ENCODE assay signal across 8 cellular contexts in the genomic region with DNA sequence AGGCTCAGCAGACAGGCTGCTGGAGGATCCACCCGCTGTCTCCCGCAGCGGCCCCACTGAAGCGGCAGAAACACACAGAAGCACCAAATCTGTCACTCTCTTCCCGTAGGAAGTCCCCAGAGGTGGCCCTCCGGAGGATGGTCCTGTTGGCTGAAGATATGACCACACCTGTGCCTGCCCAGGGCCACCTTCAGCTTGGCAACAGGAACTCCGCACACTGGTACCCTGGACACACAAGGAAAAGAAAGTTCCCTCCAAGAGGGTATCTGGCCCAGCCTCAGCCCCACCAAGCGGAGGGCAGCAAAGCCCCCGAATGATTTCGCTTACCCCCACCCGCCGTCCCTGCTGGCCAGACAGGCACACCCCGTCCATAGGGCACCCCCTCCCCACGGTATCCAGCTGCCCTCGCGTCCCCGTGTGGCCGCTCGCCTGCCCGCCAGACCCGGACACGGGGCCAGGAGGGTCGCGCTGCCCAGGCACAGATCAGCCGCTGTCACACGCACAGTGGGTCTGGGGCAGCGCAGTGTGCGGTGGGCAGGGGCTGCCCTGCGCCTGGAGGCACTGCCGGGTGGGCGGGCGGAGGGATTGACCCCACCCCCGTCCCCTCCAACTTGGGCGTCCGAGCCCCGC. TPM values are rescaled to one million over a fixed set of nuclear protein-coding genes. Genes with fewer than 3 reads are reported as not detected.
DNase-seq lines count a peak whose midpoint lies in the region; ATAC-seq, FAIRE-seq and TF ChIP-seq lines count a peak whose summit lies in the region.

No MANE protein-coding gene starts in this region.

- POLR2A ChIA-PET in BJ (lab: Charles Lee) (interaction anchor here (0.6 kb wide), 1 partner anchor 20 kb away, joined by 4 read pairs; no protein-coding TSS in a partner anchor), GM12878 (lab: Charles Lee) (interaction anchor here (0.6 to 1.3 kb wide), 5 partner anchors 8 to 159 kb away, joined by 3 to 7 read pairs (median 5); partner anchors contain the start of gene LMNTD2)

- SMC1A ChIA-PET in GM12878 (lab: Charles Lee; ENCODE audit: uncharacterized antibody, unreplicated experiment), result no interaction called here

- no peak for TF ChIP-seq EP300 in GM12878 (IDR thresholded peaks at IDR 0.05; ENCODE audit: borderline replicate concordance in 1 of 2, control insufficient read depth in 1 of 2, low read depth in 2 of 2, low read length in 2 of 2)

- TF ChIP-seq RAD21 in GM12878 (IDR thresholded peaks at IDR 0.05; ENCODE audit: insufficient read depth, low read depth, low read length), result no peak
- TF ChIP-seq RAD21 in liver (IDR thresholded peaks at IDR 0.05), result no peak

- ATAC-seq in HG03064 (IDR thresholded peaks at IDR 0.05; ENCODE audit: low read depth, unreplicated experiment), result peak; percentile 2
- ATAC-seq in GM12878, result no peak
- no peak for ATAC-seq in HG03135 (IDR thresholded peaks at IDR 0.05; ENCODE audit: unreplicated experiment)

- H3K4me1 ChIP-seq in GM12878 (ENCODE audit: control insufficient read depth, insufficient read depth, low read length) (peaks cover 13% of the 10 kb centered on the region), liver (ENCODE audit: control insufficient read depth in 4 of 4, insufficient read depth in 4 of 4, low read length in 3 of 4) (peaks cover 2 to 23% (median 13%) of the 10 kb centered on the region in 4 donors), uterus (peaks cover 0 to 9% of the 10 kb centered on the region in 2 donors)

- H3K36me3 ChIP-seq in BJ (ENCODE audit: control insufficient read depth, insufficient read depth, low read length) (peaks cover 21% of the 10 kb centered on the region), GM12878 (ENCODE audit: control insufficient read depth in 2 of 2, insufficient read depth in 2 of 2, low read length in 1 of 2) (peaks cover 0 to 4% of the 10 kb centered on the region in 2 experiments; a peak in 2 of 4 replicates), liver (ENCODE audit: control insufficient read depth in 4 of 4, insufficient read depth in 3 of 4, low read depth in 1 of 4, low read length in 3 of 4) (peaks cover 0 to 8% (median 4%) of the 10 kb centered on the region in 4 donors), uterus (no peaks in the 10 kb centered on the region)

- H3K9ac ChIP-seq in GM12878 (ENCODE audit: control insufficient read depth, insufficient read depth, low read length), result peak overlapping the region; percentile 73
- peak overlapping the region in 1 of 2 donors; percentile 9 for H3K9ac ChIP-seq in liver (ENCODE audit: low read depth in 1 of 2, low read length in 2 of 2)

- FAIRE-seq in GM12878 (lab: Jason Lieb, UNC), result no peak

- peak overlapping the region; percentile 99 for H3K4me3 ChIP-seq in BJ (ENCODE audit: low read depth, low read length)
- H3K4me3 ChIP-seq in GM12878, result peak overlapping the region; percentile 97
- H3K4me3 ChIP-seq in liver (ENCODE audit: low read depth in 1 of 3, low read length in 3 of 3), result peak overlapping the region in 2 of 3 donors; percentile 1 to 90
- H3K4me3 ChIP-seq in uterus, result peak overlapping the region; percentile 49 to 52

- no peaks in the 10 kb centered on the region for H4K20me1 ChIP-seq in GM12878 (ENCODE audit: control insufficient read depth, insufficient read depth)

- RAD21 ChIA-PET in GM12878 (lab: Charles Lee; ENCODE audit: unreplicated experiment), result interaction anchor here (0.9 to 1.4 kb wide), 2 partner anchors 13 to 155 kb away, joined by 3 to 5 read pairs; no protein-coding TSS in a partner anchor

- H3K9me3 ChIP-seq in GM12878 (replicated peaks; ENCODE audit: control insufficient read depth, insufficient read depth, low read length) (no peaks in the 10 kb centered on the region), liver (ENCODE audit: control insufficient read depth in 4 of 4, low read length in 3 of 4) (no peaks in the 10 kb centered on the region), uterus (no peaks in the 10 kb centered on the region)

- TF ChIP-seq POLR2A in GM12878 (IDR thresholded peaks at IDR 0.05; ENCODE audit: low read depth, low read length), result no peak
- no peak for TF ChIP-seq POLR2A in uterus (IDR thresholded peaks at IDR 0.05)

- H3K4me2 ChIP-seq in GM12878 (ENCODE audit: control insufficient read depth, insufficient read depth), result peak overlapping the region; percentile 86

- in situ Hi-C loops in GM12878 (cut with MboI), result no loop called here

- H3K27me3 ChIP-seq in BJ (ENCODE audit: control insufficient read depth, insufficient read depth, low read length) (no peaks in the 10 kb centered on the region), GM12878 (replicated peaks in 1 of 2; ENCODE audit: control insufficient read depth in 2 of 2, insufficient read depth in 2 of 2, low read length in 1 of 2) (no peaks in the 10 kb centered on the region), liver (ENCODE audit: control insufficient read depth in 4 of 4, insufficient read depth in 4 of 4, low read length in 3 of 4) (no peaks in the 10 kb centered on the region), uterus (no peaks in the 10 kb centered on the region)

- H3K79me2 ChIP-seq in GM12878 (ENCODE audit: control insufficient read depth, insufficient read depth, low read length), result peaks cover 27% of the 10 kb centered on the region

- no peak overlapping the region for H2AFZ ChIP-seq in GM12878 (ENCODE audit: control insufficient read depth, low read depth, low read length)

- BruUV-seq in GM12878 (replicated peaks; lab: Mats Ljungman, UMichigan), result no TSS peak

- CTCF ChIA-PET in BJ (lab: Yijun Ruan, JAX), result interaction anchor here (0.6 to 1.6 kb wide), 4 partner anchors 11 to 159 kb away, joined by 3 to 5 read pairs (median 4); partner anchors contain the start of gene HRAS
- CTCF ChIA-PET in GM12878 (lab: Yijun Ruan, JAX), result no interaction called here

- DNase-seq in BJ (ENCODE audit: low read depth), result no peak
- DNase-seq in GM12878 (ENCODE audit: low read depth, low spot score), result no peak
- DNase-seq in uterus, result peak in 1 of 2 donors; percentile 29
- DNase-seq in mesenteric fat pad (ENCODE audit: low spot score), result no peak
- DNase-seq in Ammon's horn (ENCODE audit: low spot score), result no peak

- no peak for TF ChIP-seq CTCF in BJ (IDR thresholded peaks at IDR 0.05; ENCODE audit: insufficient read depth, low read depth, low read length)
- no peak for TF ChIP-seq CTCF in GM12878 (IDR thresholded peaks at IDR 0.05 in 2 of 3, conservative IDR thresholded peaks at IDR 0.05 in 1 of 3; ENCODE audit: control insufficient read depth in 2 of 3, extremely low read depth in 1 of 3, insufficient read depth in 1 of 3, low read depth in 3 of 3, low read length in 3 of 3)
- TF ChIP-seq CTCF in liver (IDR thresholded peaks at IDR 0.05; ENCODE audit: low read depth, low read length, missing input control), result no peak
- TF ChIP-seq CTCF in uterus (IDR thresholded peaks at IDR 0.05), result no peak

- intact Hi-C loops in GM12878 (cut with micrococcal nuclease; ENCODE audit: unreplicated experiment) (no loop called here), uterus (cut with DNase I; ENCODE audit: low total_unique reads) (no loop called here)

- WGBS in GM12878 (ENCODE audit: insufficient coverage, insufficient replicate concordance, low lambda C conversion rate, missing lambda C conversion rate), result 37% methylated on average over 30 of the region's 36 CpGs
- WGBS in liver, result 26% methylated on average over 36 of the region's 36 CpGs

- H3K27ac ChIP-seq in GM12878 (ENCODE audit: control insufficient read depth, insufficient read depth) (peak overlapping the region; percentile 44), liver (ENCODE audit: low read depth in 1 of 2, low read length in 2 of 2) (peak overlapping the region; percentile 74 to 84), uterus (peak overlapping the region; percentile 49 to 85)

RNA-seq across cellular contexts. Expression of gene RASSF7, which starts 7.0 kb away (rescaled TPM):
- polyA plus RNA-seq in BJ (2011; rRNA removed) (17.3 and 25.1 TPM in 2 replicates), GM12878 (2011; rRNA removed) (3.4 and 9.6 TPM in 2 replicates), GM12878 (2014; fragmentation: Illumina TruSeq; extraction: Trizol) (0.16 and 1.1 TPM in 2 replicates), GM12878 (2014; fragmentation: Nextera tagmentation; extraction: Ambion mirVana) (1 to 10 TPM in 1 of 2 experiments, under 1 TPM in 1; 0.39 to 1.0 TPM), GM12878 (2014; rRNA removed) (21.0 and 26.4 TPM in 2 replicates), GM12878 (2016; fragmentation: Nextera tagmentation; extraction: Ambion mirVana) (10 to 100 TPM; 22.2 to 29.7 TPM), liver (10 to 100 TPM; 38.3 to 50.4 TPM)
- polyA minus RNA-seq in BJ (2011; rRNA and poly(A)+ RNA removed), result 4.0 and 6.5 TPM in 2 replicates
- total RNA-seq in GM12878 (2013; cell fraction: nucleolus; rRNA removed), result 12.2 and 18.6 TPM in 2 replicates
- total RNA-seq in GM12878 (2014; rRNA removed) (17.8 and 19.0 TPM in 2 replicates), GM12878 (2014; rRNA removed; fragmentation: Illumina TruSeq; extraction: Trizol) (2.8 and 3.0 TPM in 2 replicates), GM12878 (2021) (15.1 and 16.8 TPM in 2 replicates), liver (10 to 100 TPM; 11.5 to 35.5 TPM), uterus (10 to 100 TPM in 2 of 4 donors, 1 to 10 TPM in 1, under 1 TPM in 1; 0.59 to 13.1 (median 8.0) TPM), mesenteric fat pad (2.0 TPM)
- polyA plus RNA-seq in GM12878 (2011; ENCODE audit: low read depth), result 2.7 TPM
- polyA plus RNA-seq in GM12878 (2011; cell fraction: cytosol; rRNA removed), result 17.5 and 28.1 TPM in 2 replicates
- polyA plus RNA-seq in GM12878 (2011; cell fraction: nucleus; rRNA removed), result 69.5 and 70.3 TPM in 2 replicates
- polyA plus RNA-seq in GM12878 (2012), result 12.6 and 15.4 TPM in 2 replicates
- polyA minus RNA-seq in GM12878 (2011; rRNA and poly(A)+ RNA removed), result 2.3 and 7.4 TPM in 2 replicates
- 3.2 and 8.7 TPM in 2 replicates for polyA minus RNA-seq in GM12878 (2011; cell fraction: cytosol; rRNA and poly(A)+ RNA removed)
- polyA minus RNA-seq in GM12878 (2011; cell fraction: nucleus; rRNA and poly(A)+ RNA removed), result 8.1 and 14.3 TPM in 2 replicates

RNA-seq across cellular contexts. Expression of gene LMNTD2, which starts 7.2 kb away (rescaled TPM):
- polyA plus RNA-seq in BJ (2011; rRNA removed) (1.6 and 2.5 TPM in 2 replicates), GM12878 (2011; rRNA removed) (0.99 and 1.2 TPM in 2 replicates), GM12878 (2014; fragmentation: Illumina TruSeq; extraction: Trizol) (0.22 TPM in 1 of 2 replicates, not detected in the other), GM12878 (2014; fragmentation: Nextera tagmentation; extraction: Ambion mirVana) (not detected), GM12878 (2014; rRNA removed) (3.5 and 4.1 TPM in 2 replicates), GM12878 (2016; fragmentation: Nextera tagmentation; extraction: Ambion mirVana) (1 to 10 TPM in 1 of 2 experiments, under 1 TPM in 1; 0.88 to 1.4 TPM), liver (1 to 10 TPM; 1.6 to 4.6 TPM)
- 0.66 and 0.77 TPM in 2 replicates for polyA minus RNA-seq in BJ (2011; rRNA and poly(A)+ RNA removed)
- total RNA-seq in GM12878 (2013; cell fraction: nucleolus; rRNA removed), result 1.7 and 4.5 TPM in 2 replicates
- total RNA-seq in GM12878 (2014; rRNA removed) (2.1 and 3.8 TPM in 2 replicates), GM12878 (2014; rRNA removed; fragmentation: Illumina TruSeq; extraction: Trizol) (0.45 and 0.83 TPM in 2 replicates), GM12878 (2021) (2.8 and 3.3 TPM in 2 replicates), liver (1 to 10 TPM; 1.2 to 2.9 TPM), uterus (1 to 10 TPM in 1 of 4 donors, under 1 TPM in 2, not detected in 1; 0.14 to 2.2 (median 0.51) TPM), mesenteric fat pad (0.87 TPM)
- polyA plus RNA-seq in GM12878 (2011; ENCODE audit: low read depth), result 0.76 TPM
- polyA plus RNA-seq in GM12878 (2011; cell fraction: cytosol; rRNA removed), result 1.1 and 2.5 TPM in 2 replicates
- 33.2 and 35.5 TPM in 2 replicates for polyA plus RNA-seq in GM12878 (2011; cell fraction: nucleus; rRNA removed)
- 6.5 and 7.0 TPM in 2 replicates for polyA plus RNA-seq in GM12878 (2012)
- 1.5 TPM in 1 of 2 replicates, not detected in the other for polyA minus RNA-seq in GM12878 (2011; rRNA and poly(A)+ RNA removed)
- 1.1 and 1.3 TPM in 2 replicates for polyA minus RNA-seq in GM12878 (2011; cell fraction: cytosol; rRNA and poly(A)+ RNA removed)
- polyA minus RNA-seq in GM12878 (2011; cell fraction: nucleus; rRNA and poly(A)+ RNA removed), result 3.1 and 3.8 TPM in 2 replicates

RNA-seq across cellular contexts. Expression of gene PHRF1, which starts 8.5 kb away (rescaled TPM):
- polyA plus RNA-seq in BJ (2011; rRNA removed), result 6.8 and 10.7 TPM in 2 replicates
- polyA minus RNA-seq in BJ (2011; rRNA and poly(A)+ RNA removed), result 5.8 and 8.0 TPM in 2 replicates
- total RNA-seq in GM12878 (2013; cell fraction: nucleolus; rRNA removed), result 65.8 and 74.9 TPM in 2 replicates
- 19.2 and 22.0 TPM in 2 replicates for total RNA-seq in GM12878 (2014; rRNA removed)
- 8.8 and 11.1 TPM in 2 replicates for total RNA-seq in GM12878 (2014; rRNA removed; fragmentation: Illumina TruSeq; extraction: Trizol)
- total RNA-seq in GM12878 (2021), result 39.4 and 43.5 TPM in 2 replicates
- 4.2 TPM for polyA plus RNA-seq in GM12878 (2011; ENCODE audit: low read depth)
- polyA plus RNA-seq in GM12878 (2011; rRNA removed), result 4.9 and 11.7 TPM in 2 replicates
- polyA plus RNA-seq in GM12878 (2011; cell fraction: cytosol; rRNA removed), result 11.7 and 18.5 TPM in 2 replicates
- polyA plus RNA-seq in GM12878 (2011; cell fraction: nucleus; rRNA removed), result 44.2 and 63.2 TPM in 2 replicates
- 16.1 TPM in 2 replicates for polyA plus RNA-seq in GM12878 (2012)
- polyA plus RNA-seq in GM12878 (2014; fragmentation: Illumina TruSeq; extraction: Trizol), result 2.4 and 8.0 TPM in 2 replicates
- polyA plus RNA-seq in GM12878 (2014; fragmentation: Nextera tagmentation; extraction: Ambion mirVana), result under 1 TPM; 0.13 to 0.42 TPM
- polyA plus RNA-seq in GM12878 (2014; rRNA removed), result 23.4 and 28.2 TPM in 2 replicates
- 10 to 100 TPM; 18.5 to 21.7 TPM for polyA plus RNA-seq in GM12878 (2016; fragmentation: Nextera tagmentation; extraction: Ambion mirVana)
- 9.5 and 17.9 TPM in 2 replicates for polyA minus RNA-seq in GM12878 (2011; rRNA and poly(A)+ RNA removed)
- polyA minus RNA-seq in GM12878 (2011; cell fraction: cytosol; rRNA and poly(A)+ RNA removed), result 12.8 and 12.9 TPM in 2 replicates
- polyA minus RNA-seq in GM12878 (2011; cell fraction: nucleus; rRNA and poly(A)+ RNA removed), result 14.7 and 27.1 TPM in 2 replicates
- total RNA-seq in liver, result 10 to 100 TPM; 22.4 to 25.2 TPM
- polyA plus RNA-seq in liver, result 10 to 100 TPM in 1 of 2 donors, 1 to 10 TPM in 1; 2.4 to 15.1 TPM
- total RNA-seq in uterus, result 10 to 100 TPM in 3 of 4 donors, 1 to 10 TPM in 1; 5.0 to 45.8 (median 24.1) TPM
- 29.3 TPM for total RNA-seq in mesenteric fat pad

RNA-seq across cellular contexts. Expression of gene LRRC56, which starts 30.4 kb away (rescaled TPM):
- polyA plus RNA-seq in BJ (2011; rRNA removed) (0.92 and 1.5 TPM in 2 replicates), GM12878 (2011; rRNA removed) (0.37 and 0.75 TPM in 2 replicates), GM12878 (2014; fragmentation: Illumina TruSeq; extraction: Trizol) (0.19 TPM in 1 of 2 replicates, not detected in the other), GM12878 (2014; fragmentation: Nextera tagmentation; extraction: Ambion mirVana) (under 1 TPM in 1 of 2 experiments, not detected in 1; 0.02 TPM), GM12878 (2014; rRNA removed) (1.6 and 1.9 TPM in 2 replicates), GM12878 (2016; fragmentation: Nextera tagmentation; extraction: Ambion mirVana) (1 to 10 TPM in 1 of 2 experiments, under 1 TPM in 1; 0.62 to 1.0 TPM), liver (under 1 TPM; 0.08 to 0.46 TPM)
- 0.31 and 0.71 TPM in 2 replicates for polyA minus RNA-seq in BJ (2011; rRNA and poly(A)+ RNA removed)
- 3.4 and 5.1 TPM in 2 replicates for total RNA-seq in GM12878 (2013; cell fraction: nucleolus; rRNA removed)
- total RNA-seq in GM12878 (2014; rRNA removed) (0.60 and 0.79 TPM in 2 replicates), GM12878 (2014; rRNA removed; fragmentation: Illumina TruSeq; extraction: Trizol) (0.41 and 0.45 TPM in 2 replicates), GM12878 (2021) (1.7 and 1.9 TPM in 2 replicates), liver (under 1 TPM; 0.17 to 0.23 TPM), uterus (1 to 10 TPM in 2 of 4 donors, not detected in 2; 1.7 to 1.9 TPM), mesenteric fat pad (0.71 TPM)
- polyA plus RNA-seq in GM12878 (2011; ENCODE audit: low read depth), result 0.20 TPM
- 0.78 and 1.6 TPM in 2 replicates for polyA plus RNA-seq in GM12878 (2011; cell fraction: cytosol; rRNA removed)
- polyA plus RNA-seq in GM12878 (2011; cell fraction: nucleus; rRNA removed), result 8.1 and 9.7 TPM in 2 replicates
- polyA plus RNA-seq in GM12878 (2012), result 0.87 and 1.1 TPM in 2 replicates
- 1.0 and 1.5 TPM in 2 replicates for polyA minus RNA-seq in GM12878 (2011; rRNA and poly(A)+ RNA removed)
- polyA minus RNA-seq in GM12878 (2011; cell fraction: cytosol; rRNA and poly(A)+ RNA removed), result 0.42 TPM in 1 of 2 replicates, not detected in the other
- polyA minus RNA-seq in GM12878 (2011; cell fraction: nucleus; rRNA and poly(A)+ RNA removed), result 3.1 and 5.0 TPM in 2 replicates

RNA-seq across cellular contexts. Expression of gene HRAS, which starts 32.4 kb away (rescaled TPM):
- polyA plus RNA-seq in BJ (2011; rRNA removed) (50.3 and 90.4 TPM in 2 replicates), GM12878 (2011; rRNA removed) (14.3 and 31.9 TPM in 2 replicates), GM12878 (2014; fragmentation: Illumina TruSeq; extraction: Trizol) (2.2 and 18.1 TPM in 2 replicates), GM12878 (2014; fragmentation: Nextera tagmentation; extraction: Ambion mirVana) (10 to 100 TPM in 1 of 2 experiments, 1 to 10 TPM in 1; 2.8 to 12.7 TPM), GM12878 (2014; rRNA removed) (52.7 and 56.9 TPM in 2 replicates), GM12878 (2016; fragmentation: Nextera tagmentation; extraction: Ambion mirVana) (10 to 100 TPM; 23.4 to 72.4 TPM), liver (10 to 100 TPM; 13.2 to 17.4 TPM)
- 49.1 and 69.2 TPM in 2 replicates for polyA minus RNA-seq in BJ (2011; rRNA and poly(A)+ RNA removed)
- 13.9 and 16.2 TPM in 2 replicates for total RNA-seq in GM12878 (2013; cell fraction: nucleolus; rRNA removed)
- total RNA-seq in GM12878 (2014; rRNA removed) (43.5 and 47.6 TPM in 2 replicates), GM12878 (2014; rRNA removed; fragmentation: Illumina TruSeq; extraction: Trizol) (25.3 and 31.6 TPM in 2 replicates), GM12878 (2021) (58.0 and 70.7 TPM in 2 replicates), liver (1 to 10 TPM; 4.7 to 8.6 TPM), uterus (10 to 100 TPM in 3 of 4 donors, 1 to 10 TPM in 1; 5.4 to 37.6 (median 23.8) TPM), mesenteric fat pad (65.2 TPM)
- polyA plus RNA-seq in GM12878 (2011; ENCODE audit: low read depth), result 16.1 TPM
- 51.6 and 73.9 TPM in 2 replicates for polyA plus RNA-seq in GM12878 (2011; cell fraction: cytosol; rRNA removed)
- 131 and 165 TPM in 2 replicates for polyA plus RNA-seq in GM12878 (2011; cell fraction: nucleus; rRNA removed)
- polyA plus RNA-seq in GM12878 (2012), result 29.2 and 44.5 TPM in 2 replicates
- polyA minus RNA-seq in GM12878 (2011; rRNA and poly(A)+ RNA removed), result 42.4 and 52.1 TPM in 2 replicates
- 11.9 and 22.7 TPM in 2 replicates for polyA minus RNA-seq in GM12878 (2011; cell fraction: cytosol; rRNA and poly(A)+ RNA removed)
- polyA minus RNA-seq in GM12878 (2011; cell fraction: nucleus; rRNA and poly(A)+ RNA removed), result 17.2 and 27.8 TPM in 2 replicates

Comparison
In these comparisons a context has a peak if more than half of its experiments do, and no peak if none do; other contexts are left out.
1. H3K4me3 ChIP-seq: peak in every context shown above with its lines; median percentile 99 in BJ; 97 in GM12878; 50 in uterus; 46 in liver.